Comparison of ENCODE assay signal across 1 cellular context in the genomic region with DNA sequence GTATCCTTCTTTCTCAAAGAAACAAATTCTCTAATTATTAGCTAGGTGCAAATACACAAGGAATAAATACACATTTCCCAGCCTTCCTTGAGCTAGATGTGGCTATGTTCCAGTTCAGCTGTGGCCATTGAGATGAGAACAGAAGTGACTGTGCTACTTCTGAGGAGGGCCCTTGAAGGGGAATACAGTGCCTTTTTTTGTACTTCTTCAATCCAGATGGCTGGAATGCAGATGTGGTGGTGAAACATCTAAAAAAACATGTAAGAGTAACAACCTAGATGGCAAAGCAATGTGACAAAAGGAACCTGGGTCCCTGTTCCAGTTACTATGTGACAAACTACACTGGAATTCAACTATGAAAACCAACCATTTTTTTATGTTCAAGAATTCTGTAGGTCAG.
TF ChIP-seq lines count a peak whose summit lies in the region.

No MANE protein-coding gene starts in this region.

TF ChIP-seq in WTC11, 78 proteins besides CTCF, POLR2A, EP300 and RAD21 (continued from another document):
- no peak for TF ChIP-seq ELF4 (CRISPR knock-in tag; IDR thresholded peaks at IDR 0.05; ENCODE audit: low read depth)
- TF ChIP-seq ZNF317 (CRISPR knock-in tag; IDR thresholded peaks at IDR 0.05; ENCODE audit: borderline replicate concordance, low read depth): no peak
- TF ChIP-seq, protein P1, sequence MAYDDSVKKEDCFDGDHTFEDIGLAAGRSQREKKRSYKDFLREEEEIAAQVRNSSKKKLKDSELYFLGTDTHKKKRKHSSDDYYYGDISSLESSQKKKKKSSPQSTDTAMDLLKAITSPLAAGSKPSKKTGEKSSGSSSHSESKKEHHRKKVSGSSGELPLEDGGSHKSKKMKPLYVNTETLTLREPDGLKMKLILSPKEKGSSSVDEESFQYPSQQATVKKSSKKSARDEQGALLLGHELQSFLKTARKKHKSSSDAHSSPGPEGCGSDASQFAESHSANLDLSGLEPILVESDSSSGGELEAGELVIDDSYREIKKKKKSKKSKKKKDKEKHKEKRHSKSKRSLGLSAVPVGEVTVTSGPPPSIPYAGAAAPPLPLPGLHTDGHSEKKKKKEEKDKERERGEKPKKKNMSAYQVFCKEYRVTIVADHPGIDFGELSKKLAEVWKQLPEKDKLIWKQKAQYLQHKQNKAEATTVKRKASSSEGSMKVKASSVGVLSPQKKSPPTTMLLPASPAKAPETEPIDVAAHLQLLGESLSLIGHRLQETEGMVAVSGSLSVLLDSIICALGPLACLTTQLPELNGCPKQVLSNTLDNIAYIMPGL (CRISPR knock-in tag; IDR thresholded peaks at IDR 0.05): no peak
- TF ChIP-seq FOXP1 (CRISPR knock-in tag; IDR thresholded peaks at IDR 0.05; ENCODE audit: borderline replicate concordance): no peak
- TF ChIP-seq ZNF671 (CRISPR knock-in tag; IDR thresholded peaks at IDR 0.05): no peak
